7 cellular contexts compared by ENCODE assay signal in the genomic region with DNA sequence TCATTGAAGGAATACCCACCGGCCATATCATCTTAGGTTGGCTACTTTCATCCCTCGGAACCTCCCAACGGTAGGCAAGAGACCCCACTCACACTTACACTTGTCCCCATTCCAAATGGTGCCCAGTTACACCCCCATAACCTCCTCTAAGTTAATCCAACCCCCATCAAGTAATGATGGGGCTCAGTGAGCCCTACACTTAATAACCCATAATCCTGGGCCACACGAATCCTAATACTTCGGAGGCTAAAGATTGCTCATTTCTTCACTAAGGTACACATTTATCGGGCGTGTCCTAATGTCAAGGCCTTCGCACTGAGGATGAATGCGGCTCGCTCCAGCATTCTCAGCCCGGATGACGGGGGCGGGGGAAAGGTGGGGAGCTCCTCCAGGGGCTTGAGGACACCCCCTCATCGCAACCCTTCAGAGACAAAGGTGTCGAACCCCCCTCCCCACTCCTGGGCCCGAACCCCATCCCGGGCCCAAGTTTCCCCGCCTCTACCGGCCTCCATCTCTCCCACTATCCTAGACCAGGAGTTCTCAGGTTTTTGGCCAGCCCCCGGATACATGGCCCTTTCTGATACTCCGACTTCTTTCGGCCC. TPM values are rescaled to one million over a fixed set of nuclear protein-coding genes. Genes with fewer than 3 reads are reported as not detected.
A peak's percentile ranks its signal among the peaks of the same experiment; 100 is the strongest.
DNase-seq lines count a peak whose midpoint lies in the region; ATAC-seq and TF ChIP-seq lines count a peak whose summit lies in the region.

No MANE protein-coding gene starts in this region.

- H3K9ac ChIP-seq in skeletal muscle tissue (ENCODE audit: low read depth in 1 of 3, low read length in 3 of 3) = peak overlapping the region; percentile 91 to 96 (median 94)

- H3K4me3 ChIP-seq in OCI-LY7 (ENCODE audit: low read depth, low read length, poor library complexity, severe bottlenecking) (peak overlapping the region; percentile 97), fibroblast of villous mesenchyme (ENCODE audit: low read depth, low read length) (peak overlapping the region; percentile 96), skeletal muscle tissue (ENCODE audit: low read length in 3 of 3) (peak overlapping the region; percentile 86 to 95 (median 94))

- no peak overlapping the region for H3K4me3 Mint-ChIP-seq in nephron progenitor cell

- H4K20me1 ChIP-seq in OCI-LY7 (ENCODE audit: insufficient read depth, low read length) = peaks cover 4% of the 10 kb centered on the region; the same call in 1 of the 2 replicates

- no peak for DNase-seq in OCI-LY7 (ENCODE audit: low spot score)
- DNase-seq in fibroblast of villous mesenchyme (ENCODE audit: low read depth) = no peak
- no peak for DNase-seq in nephron progenitor cell

- H3K27ac ChIP-seq in OCI-LY7 (ENCODE audit: low read depth, low read length, poor library complexity, severe bottlenecking) (peak overlapping the region; percentile 73), skeletal muscle tissue (ENCODE audit: low read depth, low read length) (peak overlapping the region; percentile 92)

- peak; percentile 4 for ATAC-seq in GM21717 (IDR thresholded peaks at IDR 0.05; ENCODE audit: unreplicated experiment)
- ATAC-seq in HG02885 (IDR thresholded peaks at IDR 0.05; ENCODE audit: poor library complexity, unreplicated experiment) = no peak
- no peak for ATAC-seq in GM18520 (IDR thresholded peaks at IDR 0.05; ENCODE audit: unreplicated experiment)

- H3K4me1 ChIP-seq in OCI-LY7 (ENCODE audit: insufficient read depth, low read length, poor library complexity, severe bottlenecking) (peaks cover 28% of the 10 kb centered on the region), skeletal muscle tissue (ENCODE audit: control insufficient read depth in 3 of 3, insufficient read depth in 3 of 3, low read length in 3 of 3) (peaks cover 13 to 16% (median 15%) of the 10 kb centered on the region in 3 donors)

- H3K9me3 ChIP-seq in OCI-LY7 (ENCODE audit: low read length) (no peaks in the 10 kb centered on the region), skeletal muscle tissue (ENCODE audit: control insufficient read depth in 3 of 3, low read length in 3 of 3) (no peaks in the 10 kb centered on the region)

- H3K9me3 Mint-ChIP-seq in nephron progenitor cell = no peaks in the 10 kb centered on the region

- H3K36me3 Mint-ChIP-seq in nephron progenitor cell (ENCODE audit: low read depth) = peaks cover 33% of the 10 kb centered on the region

- CTCF ChIA-PET in OCI-LY7 (lab: Charles Lee; ENCODE audit: unreplicated experiment) = no interaction called here

- H3K4me2 ChIP-seq in OCI-LY7 (ENCODE audit: low read length) = peak overlapping the region; percentile 77

- no peak overlapping the region for H3K27ac Mint-ChIP-seq in nephron progenitor cell

- TSS peak; percentile 83 for BruUV-seq in OCI-LY7 (replicated peaks; lab: Mats Ljungman, UMichigan)

- peaks cover 41% of the 10 kb centered on the region for H3K79me2 ChIP-seq in OCI-LY7 (ENCODE audit: insufficient read depth, low read depth, low read length)

- intact Hi-C loops in OCI-LY7 (cut with micrococcal nuclease; ENCODE audit: unreplicated experiment) = loop anchor here (2.0 to 10.0 kb wide), 3 partner anchors 36 to 156 kb away; a partner anchor contains a TSS

- no peaks in the 10 kb centered on the region for H3K27me3 Mint-ChIP-seq in nephron progenitor cell (ENCODE audit: low read depth, poor library complexity)

- no peaks in the 10 kb centered on the region for H3K27me3 ChIP-seq in skeletal muscle tissue (ENCODE audit: control insufficient read depth in 3 of 3, insufficient read depth in 3 of 3, low read length in 3 of 3)

- H3K4me1 Mint-ChIP-seq in nephron progenitor cell = peaks cover 8% of the 10 kb centered on the region

- peaks cover 53% of the 10 kb centered on the region for H3K36me3 ChIP-seq in OCI-LY7 (ENCODE audit: insufficient read depth, low read length)
- H3K36me3 ChIP-seq in skeletal muscle tissue (ENCODE audit: control insufficient read depth in 3 of 3, insufficient read depth in 3 of 3, low read length in 3 of 3) = peaks cover 32 to 38% (median 37%) of the 10 kb centered on the region in 3 donors

- H3K9me2 ChIP-seq in OCI-LY7 (ENCODE audit: insufficient read depth, low read length) = no peaks in the 10 kb centered on the region

- TF ChIP-seq CTCF in OCI-LY7 (conservative IDR thresholded peaks at IDR 0.05; ENCODE audit: low read length) (no peak), fibroblast of villous mesenchyme (IDR thresholded peaks at IDR 0.05; ENCODE audit: insufficient read depth, low read depth, low read length) (no peak), nephron progenitor cell (IDR thresholded peaks at IDR 0.05) (no peak)

- POLR2A ChIA-PET in OCI-LY7 (lab: Charles Lee) = no interaction called here

- no peak overlapping the region for H2AFZ ChIP-seq in OCI-LY7 (ENCODE audit: low read length)

RNA-seq across cellular contexts. Expression of a gene that starts 0.4 kb away (rescaled TPM):
- 287 and 300 TPM in 2 replicates for total RNA-seq in OCI-LY7 (2014; rRNA removed; shearing (Covaris generic))
- total RNA-seq in OCI-LY7 (2022) = 319 and 334 TPM in 2 replicates
- total RNA-seq in fibroblast of villous mesenchyme = 149 and 213 TPM in 2 replicates
- 148 TPM for total RNA-seq in skeletal muscle tissue

RNA-seq across cellular contexts. Expression of a gene that starts 8.1 kb away (rescaled TPM):
- total RNA-seq in OCI-LY7 (2014; rRNA removed; shearing (Covaris generic)) = 0.03 TPM in 1 of 2 replicates, not detected in the other
- total RNA-seq in OCI-LY7 (2022) (not detected in 2 replicates), fibroblast of villous mesenchyme (1.6 and 3.9 TPM in 2 replicates), skeletal muscle tissue (11.5 TPM)

RNA-seq across cellular contexts. Expression of a gene that starts 11.9 kb away (rescaled TPM):
- 33.2 and 44.5 TPM in 2 replicates for total RNA-seq in OCI-LY7 (2014; rRNA removed; shearing (Covaris generic))
- total RNA-seq in OCI-LY7 (2022) = 31.1 and 33.7 TPM in 2 replicates
- 55.7 and 66.1 TPM in 2 replicates for total RNA-seq in fibroblast of villous mesenchyme
- total RNA-seq in skeletal muscle tissue = 56.4 TPM

RNA-seq across cellular contexts. Expression of a gene that starts 36.5 kb away (rescaled TPM):
- total RNA-seq in OCI-LY7 (2014; rRNA removed; shearing (Covaris generic)) = 70.9 and 85.3 TPM in 2 replicates
- total RNA-seq in OCI-LY7 (2022) (106 and 107 TPM in 2 replicates), fibroblast of villous mesenchyme (41.9 and 47.9 TPM in 2 replicates), skeletal muscle tissue (46.4 TPM)

RNA-seq across cellular contexts. Expression of a gene that starts 42.1 kb away (rescaled TPM):
- total RNA-seq in OCI-LY7 (2014; rRNA removed; shearing (Covaris generic)) = not detected in 2 replicates
- total RNA-seq in OCI-LY7 (2022) (not detected in 2 replicates), fibroblast of villous mesenchyme (not detected in 2 replicates), skeletal muscle tissue (0.52 TPM)
